Comparison of ENCODE assay signal across 1 cellular context in genomic region chr12:805022-805632, GRCh38.
TF ChIP-seq lines count a peak whose summit lies in the region.

No MANE protein-coding gene starts in this region.

TF ChIP-seq in IMR-90, 13 proteins besides CTCF, POLR2A, EP300 and RAD21 (continued from another document):
- TF ChIP-seq ELK1 (IDR thresholded peaks at IDR 0.05; ENCODE audit: borderline replicate concordance, low read depth, low read length), result no peak
- TF ChIP-seq NFE2L2 (IDR thresholded peaks at IDR 0.05; ENCODE audit: low read depth, low read length), result no peak
- TF ChIP-seq BHLHE40 (IDR thresholded peaks at IDR 0.05; ENCODE audit: low read depth, low read length), result no peak
- TF ChIP-seq MAFK (IDR thresholded peaks at IDR 0.05; ENCODE audit: low read depth, low read length), result no peak
- TF ChIP-seq CHD1 (IDR thresholded peaks at IDR 0.05; ENCODE audit: low read depth, low read length), result no peak
